ENCODE assay signal across 1 cellular context in genomic region chr1:228083871-228084278, GRCh38.
TF ChIP-seq lines count a peak whose summit lies in the region.

No MANE protein-coding gene starts in this region.

TF ChIP-seq in HEK293, 187 proteins besides CTCF, POLR2A, EP300 and RAD21 (continued from another document):
- TF ChIP-seq PRDM4 (tag by site-specific recombination; IDR thresholded peaks at IDR 0.05) (no peak), ZNF785 (tag by site-specific recombination; IDR thresholded peaks at IDR 0.05) (no peak), ZBTB48 (tag by site-specific recombination; IDR thresholded peaks at IDR 0.05) (peak; percentile 11; the same call in 1 of the 2 replicates), ZNF621 (tag by site-specific recombination; IDR thresholded peaks at IDR 0.05) (no peak), WT1 (tag by site-specific recombination; IDR thresholded peaks at IDR 0.05) (no peak; the same call in 1 of the 2 replicates), ZNF221 (tag by site-specific recombination; IDR thresholded peaks at IDR 0.05; ENCODE audit: borderline replicate concordance) (no peak), ZNF626 (tag by site-specific recombination; IDR thresholded peaks at IDR 0.05) (no peak), ZNF19 (tag by site-specific recombination; IDR thresholded peaks at IDR 0.05; ENCODE audit: low read depth) (no peak), ZNF174 (tag by site-specific recombination; IDR thresholded peaks at IDR 0.05) (no peak), KLF8 (tag by site-specific recombination; IDR thresholded peaks at IDR 0.05) (no peak; the same call in 1 of the 2 replicates), ZNF324 (tag by site-specific recombination; IDR thresholded peaks at IDR 0.05) (no peak), ZNF112 (tag by site-specific recombination; IDR thresholded peaks at IDR 0.05) (no peak), ZEB2 (tag by site-specific recombination; IDR thresholded peaks at IDR 0.05) (no peak), ZNF433 (tag by site-specific recombination; IDR thresholded peaks at IDR 0.05; ENCODE audit: low read depth) (no peak), ZNF140 (tag by site-specific recombination; IDR thresholded peaks at IDR 0.05) (no peak), ZSCAN16 (tag by site-specific recombination; IDR thresholded peaks at IDR 0.05) (no peak), ZNF76 (tag by site-specific recombination; IDR thresholded peaks at IDR 0.05; ENCODE audit: borderline replicate concordance, low read depth) (no peak)
- TF ChIP-seq, protein P1, sequence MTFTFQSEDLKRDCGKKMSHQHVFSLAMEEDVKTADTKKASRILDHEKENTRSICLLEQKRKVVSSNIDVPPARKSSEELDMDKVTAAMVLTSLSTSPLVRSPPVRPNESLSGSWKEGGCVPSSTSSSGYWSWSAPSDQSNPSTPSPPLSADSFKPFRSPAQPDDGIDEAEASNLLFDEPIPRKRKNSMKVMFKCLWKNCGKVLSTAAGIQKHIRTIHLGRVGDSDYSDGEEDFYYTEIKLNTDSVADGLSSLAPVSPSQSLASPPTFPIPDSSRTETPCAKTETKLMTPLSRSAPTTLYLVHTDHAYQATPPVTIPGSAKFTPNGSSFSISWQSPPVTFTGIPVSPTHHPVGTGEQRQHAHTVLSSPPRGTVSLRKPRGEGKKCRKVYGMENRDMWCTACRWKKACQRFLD (tag by site-specific recombination; IDR thresholded peaks at IDR 0.05): no peak
- TF ChIP-seq, protein P2, sequence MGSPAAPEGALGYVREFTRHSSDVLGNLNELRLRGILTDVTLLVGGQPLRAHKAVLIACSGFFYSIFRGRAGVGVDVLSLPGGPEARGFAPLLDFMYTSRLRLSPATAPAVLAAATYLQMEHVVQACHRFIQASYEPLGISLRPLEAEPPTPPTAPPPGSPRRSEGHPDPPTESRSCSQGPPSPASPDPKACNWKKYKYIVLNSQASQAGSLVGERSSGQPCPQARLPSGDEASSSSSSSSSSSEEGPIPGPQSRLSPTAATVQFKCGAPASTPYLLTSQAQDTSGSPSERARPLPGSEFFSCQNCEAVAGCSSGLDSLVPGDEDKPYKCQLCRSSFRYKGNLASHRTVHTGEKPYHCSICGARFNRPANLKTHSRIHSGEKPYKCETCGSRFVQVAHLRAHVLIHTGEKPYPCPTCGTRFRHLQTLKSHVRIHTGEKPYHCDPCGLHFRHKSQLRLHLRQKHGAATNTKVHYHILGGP (tag by site-specific recombination; IDR thresholded peaks at IDR 0.05): no peak
